Comparison of ENCODE assay signal across 10 cellular contexts in the genomic region with DNA sequence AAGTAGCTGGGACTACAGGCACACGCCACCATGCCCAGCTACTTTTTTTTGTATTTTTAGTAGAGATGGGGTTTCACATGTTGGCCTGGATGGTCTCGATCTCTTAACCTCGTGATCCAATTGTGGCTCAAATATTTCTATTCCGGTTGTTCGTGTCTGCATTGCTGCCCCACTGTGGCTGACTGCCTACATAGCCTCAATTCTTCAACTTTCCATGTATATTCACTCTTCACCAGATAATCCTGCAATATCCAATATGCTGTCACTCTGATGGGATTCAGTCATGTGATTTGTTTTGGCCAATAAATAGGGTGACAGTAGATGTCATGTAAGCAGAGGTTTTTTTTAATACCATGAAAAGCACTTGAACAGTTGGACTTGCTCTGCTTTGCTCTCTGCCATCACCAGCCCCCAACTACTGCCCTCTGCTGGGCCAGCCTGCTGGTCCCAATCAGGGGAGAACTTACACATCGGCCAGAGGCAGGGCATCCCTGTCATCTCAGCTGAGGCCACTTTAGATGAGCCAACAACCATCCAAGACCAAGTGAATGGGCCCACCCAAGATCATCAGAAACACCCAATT. TPM values are rescaled to one million over a fixed set of nuclear protein-coding genes. Genes with fewer than 3 reads are reported as not detected.
DNase-seq lines count a peak whose midpoint lies in the region; ATAC-seq, FAIRE-seq and TF ChIP-seq lines count a peak whose summit lies in the region.
"Had no signal": no experiment of that assay in that cellular context is flagged by ENCODE, and none has a peak within 500 bp of the region (broad histone marks: within the 10 kb centered on the region; RNA-seq: fewer than 3 reads in every experiment).

No MANE protein-coding gene starts in this region.

- DNase-seq in activated CD4-positive, alpha-beta T cell treated with anti-CD3 and anti-CD28 coated beads for 48 hours, result peak; percentile 15
- no peak for DNase-seq in activated CD4-positive, alpha-beta T cell treated with anti-CD3 and anti-CD28 coated beads, Interleukin-2, amount 50 U/mL, for 1 hour
- DNase-seq in bronchial epithelial cell (ENCODE audit: low read depth) (no peak), nephron progenitor cell (peak; percentile 7), DMS79 treated with DMSO at 0.1 percent for 48 hours (lab: John Stamatoyannopoulos, UW) (no peak)
- no peak for DNase-seq in stimulated activated CD4-positive, alpha-beta T cell treated with anti-CD3 and anti-CD28 coated beads, Interleukin-15, amount 100 ng/mL, for 24 hours
- DNase-seq: NCI-H187 treated with DMSO at 0.1 percent for 48 hours, pancreas had no signal

- no peaks in the 10 kb centered on the region for H3K79me2 ChIP-seq in KMS-11 (ENCODE audit: insufficient read depth, low read depth)

- H3K36me3 ChIP-seq in KMS-11 (ENCODE audit: insufficient read depth), result no peaks in the 10 kb centered on the region
- H3K36me3 ChIP-seq in bronchial epithelial cell (ENCODE audit: control insufficient read depth, insufficient read depth, low read length), result no peaks in the 10 kb centered on the region

- H3K27ac Mint-ChIP-seq in nephron progenitor cell, result no peak overlapping the region

- no peak overlapping the region for H3K27ac ChIP-seq in KMS-11
- H3K27ac ChIP-seq: pancreas had no signal

- H2AFZ ChIP-seq in KMS-11 (ENCODE audit: low read depth), result no peak overlapping the region

- no peaks in the 10 kb centered on the region for H3K27me3 Mint-ChIP-seq in nephron progenitor cell (ENCODE audit: low read depth, poor library complexity)

- H3K4me2 ChIP-seq in KMS-11, result no peak overlapping the region

- H3K4me3 ChIP-seq in KMS-11 (IDR thresholded peaks at IDR 0.05; ENCODE audit: insufficient read depth, low read depth, low read length) (no peak overlapping the region), bronchial epithelial cell (ENCODE audit: low read depth, low read length) (no peak overlapping the region)
- H3K4me3 ChIP-seq: pancreas had no signal

- no peaks in the 10 kb centered on the region for H3K4me1 Mint-ChIP-seq in nephron progenitor cell

- no peak for FAIRE-seq in bronchial epithelial cell (lab: Jason Lieb, UNC)
- FAIRE-seq: pancreas had no signal

- peaks cover 24% of the 10 kb centered on the region for H3K9me3 Mint-ChIP-seq in nephron progenitor cell

- TF ChIP-seq CTCF in KMS-11 (conservative IDR thresholded peaks at IDR 0.05; ENCODE audit: low read depth, low read length), result peak; percentile 62
- peak; percentile 40 for TF ChIP-seq CTCF in bronchial epithelial cell (IDR thresholded peaks at IDR 0.05; ENCODE audit: insufficient read depth, low read length, severe bottlenecking)
- peak; percentile 20 for TF ChIP-seq CTCF in nephron progenitor cell (IDR thresholded peaks at IDR 0.05)

- no peak overlapping the region for H3K9ac ChIP-seq in KMS-11

- peaks cover 63% of the 10 kb centered on the region for H3K36me3 Mint-ChIP-seq in nephron progenitor cell (ENCODE audit: low read depth)

- no peak overlapping the region for H3K4me3 Mint-ChIP-seq in nephron progenitor cell

- no peaks in the 10 kb centered on the region for H4K20me1 ChIP-seq in KMS-11 (ENCODE audit: insufficient read depth)

- H3K4me1 ChIP-seq in KMS-11 (ENCODE audit: low read depth, poor library complexity, severe bottlenecking), result no peaks in the 10 kb centered on the region
- H3K4me1 ChIP-seq: pancreas had no signal

- H3K27me3 ChIP-seq in KMS-11 (ENCODE audit: insufficient read depth, low read depth) (no peaks in the 10 kb centered on the region), bronchial epithelial cell (ENCODE audit: control insufficient read depth, insufficient read depth, low read length) (no peaks in the 10 kb centered on the region)
- H3K27me3 ChIP-seq: pancreas had no signal

- no peak for ATAC-seq in GM21786 (IDR thresholded peaks at IDR 0.05; ENCODE audit: unreplicated experiment)

RNA-seq across cellular contexts. Expression of a gene that starts 56.7 kb away (rescaled TPM):
- 9.2 and 10.8 TPM in 2 replicates for total RNA-seq in bronchial epithelial cell

Comparison
In these comparisons a context has a peak if more than half of its experiments do, and no peak if none do; other contexts are left out.
1. DNase-seq: peak in activated CD4-positive, alpha-beta T cell treated with anti-CD3 and anti-CD28 coated beads for 48 hours (single experiment) and nephron progenitor cell (single experiment); none in activated CD4-positive, alpha-beta T cell treated with anti-CD3 and anti-CD28 coated beads, Interleukin-2, amount 50 U/mL, for 1 hour (single experiment), bronchial epithelial cell (single experiment), DMS79 treated with DMSO at 0.1 percent for 48 hours (single experiment) and stimulated activated CD4-positive, alpha-beta T cell treated with anti-CD3 and anti-CD28 coated beads, Interleukin-15, amount 100 ng/mL, for 24 hours (single experiment).
2. Peak in every context shown above with its lines, with median percentiles within 50 percentile points of each other: CTCF ChIP-seq.